14 cellular contexts compared by ENCODE assay signal in the genomic region with DNA sequence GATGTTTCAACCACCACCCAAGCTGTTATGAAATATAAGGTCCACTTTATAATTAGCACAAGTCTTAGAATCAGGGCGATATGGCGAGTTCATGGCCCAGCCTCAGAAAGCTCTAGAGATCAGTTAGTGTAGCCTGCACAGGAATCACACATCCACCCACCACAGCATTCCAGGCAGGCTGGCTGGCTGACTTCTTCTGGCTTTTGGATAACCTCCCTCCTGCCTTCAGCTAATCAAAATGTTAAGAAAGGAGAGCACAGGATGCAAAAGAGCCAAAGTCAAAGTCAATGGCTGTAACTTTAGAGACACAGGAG. TPM values are rescaled to one million over a fixed set of nuclear protein-coding genes. Genes with fewer than 3 reads are reported as not detected.
A peak's percentile ranks its signal among the peaks of the same experiment; 100 is the strongest.
DNase-seq lines count a peak whose midpoint lies in the region; ATAC-seq and TF ChIP-seq lines count a peak whose summit lies in the region.
"Had no signal": no experiment of that assay in that cellular context is flagged by ENCODE, and none has a peak within 500 bp of the region (broad histone marks: within the 10 kb centered on the region; RNA-seq: fewer than 3 reads in every experiment).

No MANE protein-coding gene starts in this region.

- H3K14ac ChIP-seq in H9 (ENCODE audit: insufficient read depth, low read length): no peak overlapping the region

- H2BK5ac ChIP-seq in H9 (ENCODE audit: insufficient read length, low read length): no peak overlapping the region

- no peak overlapping the region for H2BK20ac ChIP-seq in H9 (ENCODE audit: low read depth, low read length, poor library complexity, severe bottlenecking)

- no peak overlapping the region for H3K4me3 ChIP-seq in adrenal gland
- no peak overlapping the region for H3K4me3 ChIP-seq in iPS-20b (ENCODE audit: low read length)
- H3K4me3 ChIP-seq: SJCRH30 had no signal

- TF ChIP-seq CTCF in adrenal gland (IDR thresholded peaks at IDR 0.05) (no peak), H9 (conservative IDR thresholded peaks at IDR 0.05) (no peak)

- H3K27me3 ChIP-seq in adrenal gland (no peaks in the 10 kb centered on the region), iPS-20b (ENCODE audit: insufficient read depth, low read length) (no peaks in the 10 kb centered on the region), H9 (ENCODE audit: insufficient read depth, low read length) (no peaks in the 10 kb centered on the region)
- H3K27me3 ChIP-seq: SJCRH30 had no signal

- H2BK15ac ChIP-seq in H9 (ENCODE audit: low read depth, low read length): no peak overlapping the region

- H4K8ac ChIP-seq in H9 (replicated peaks; ENCODE audit: insufficient read length, low read depth, low read length): no peak overlapping the region

- peak overlapping the region; percentile 15; the same call in 1 of the 2 replicates for H3K9ac ChIP-seq in iPS-20b (ENCODE audit: low read depth, low read length)
- no peak overlapping the region for H3K9ac ChIP-seq in H9 (ENCODE audit: extremely low read depth, insufficient read length, low read length)
- H3K9ac ChIP-seq: KMS-11 had no signal

- H3K4me2 ChIP-seq in H9 (ENCODE audit: insufficient read depth, insufficient read length, low read length): no peak overlapping the region
- H3K4me2 ChIP-seq: KMS-11 had no signal

- no peak overlapping the region for H2AFZ ChIP-seq in H9 (ENCODE audit: low read length)

- H3K23me2 ChIP-seq in H9 (ENCODE audit: insufficient read length, low read depth, low read length, poor library complexity, severe bottlenecking): no peaks in the 10 kb centered on the region

- intact Hi-C loops in adrenal gland (cut with DNase I): no loop called here
- intact Hi-C loops in head of caudate nucleus (cut with DNase I): no loop called here

- H3K56ac ChIP-seq in H9 (ENCODE audit: insufficient read length, low read depth, low read length): no peak overlapping the region

- H4K5ac ChIP-seq in H9 (ENCODE audit: insufficient read length, low read depth, low read length): no peak overlapping the region

- ATAC-seq in stimulated activated effector memory CD8-positive, alpha-beta T cell treated with anti-CD3 and anti-CD28 coated beads, Interleukin-12 subunit alpha, Interleukin-12 subunit beta, amount 100 ng/mL, for 72 hours: no peak
- no peak for ATAC-seq in naive thymus-derived CD8-positive, alpha-beta T cell

- H3K23ac ChIP-seq in H9 (ENCODE audit: insufficient read length, low read depth, low read length): no peak overlapping the region

- DNase-seq in GM03348 (ENCODE audit: low spot score): peak; percentile 73
- DNase-seq in adrenal gland: peak in 2 of 7 donors; percentile 48 to 53
- DNase-seq in stimulated activated effector memory CD8-positive, alpha-beta T cell treated with anti-CD3 and anti-CD28 coated beads, Interleukin-12 subunit alpha, Interleukin-12 subunit beta, amount 100 ng/mL, for 72 hours (ENCODE audit: low spot score in 2 of 2): no peak
- no peak for DNase-seq in naive thymus-derived CD8-positive, alpha-beta T cell
- no peak for DNase-seq in H9
- DNase-seq in head of caudate nucleus: no peak
- DNase-seq in cortex of kidney (lab: John Stamatoyannopoulos, UW): no peak
- DNase-seq: activated CD4-positive, alpha-beta T cell treated with anti-CD3 and anti-CD28 coated beads, Interleukin-2, amount 50 U/mL, for 1 hour; amygdala; NCI-H345; SJCRH30; stimulated activated CD4-positive, alpha-beta T cell treated with anti-CD3 and anti-CD28 coated beads, Interleukin-2, amount 100 ng/mL, for 24 hours had no signal

- H4K91ac ChIP-seq in H9 (ENCODE audit: insufficient read length, low read depth, low read length): no peak overlapping the region

- H3K36me3 ChIP-seq in adrenal gland (replicated peaks in 1 of 2): peaks cover 0 to 3% of the 10 kb centered on the region in 2 donors
- H3K36me3 ChIP-seq in iPS-20b (ENCODE audit: insufficient read depth, low read depth, low read length): no peaks in the 10 kb centered on the region
- H3K36me3 ChIP-seq: SJCRH30 had no signal

- H3K4me1 ChIP-seq in adrenal gland (replicated peaks in 1 of 2) (peaks cover 55 to 85% of the 10 kb centered on the region in 2 donors), iPS-20b (ENCODE audit: insufficient read depth, low read length) (peaks cover 17% of the 10 kb centered on the region), H9 (ENCODE audit: insufficient read depth, low read length) (no peaks in the 10 kb centered on the region; the same call in 1 of the 2 replicates)

- H2BK120ac ChIP-seq in H9 (ENCODE audit: low read depth, low read length, poor library complexity, severe bottlenecking): no peak overlapping the region

- no peak overlapping the region for H2BK12ac ChIP-seq in H9 (ENCODE audit: insufficient read length, low read depth, low read length)

- 52 to 78% (median 59%) methylated on average over 2 of the region's 2 CpGs for WGBS in adrenal gland, 4 donors
- no CpG with 5 or more reads among the region's 2 CpGs for WGBS in H9 (ENCODE audit: extremely low coverage, insufficient read length, low lambda C conversion rate)

- H3K4me3 Mint-ChIP-seq in stimulated activated effector memory CD8-positive, alpha-beta T cell treated with anti-CD3 and anti-CD28 coated beads, Interleukin-12 subunit alpha, Interleukin-12 subunit beta, amount 100 ng/mL, for 72 hours: peak overlapping the region; percentile 16
- no peak overlapping the region for H3K4me3 Mint-ChIP-seq in naive thymus-derived CD8-positive, alpha-beta T cell
- no peak overlapping the region for H3K4me3 Mint-ChIP-seq in H9

- peak overlapping the region in 4 of 5 donors; percentile 73 to 100 (median 93) for H3K27ac ChIP-seq in adrenal gland
- H3K27ac ChIP-seq in iPS-20b (ENCODE audit: low read length): no peak overlapping the region
- no peak overlapping the region for H3K27ac ChIP-seq in H9 (ENCODE audit: insufficient read length, low read depth, low read length)
- H3K27ac ChIP-seq: KMS-11, SJCRH30 had no signal

- H3K4ac ChIP-seq in H9 (ENCODE audit: low read depth, low read length): no peak overlapping the region

- H4K20me1 ChIP-seq in H9 (ENCODE audit: control insufficient read depth, insufficient read depth, insufficient read length): no peaks in the 10 kb centered on the region

- H3K79me2 ChIP-seq in H9 (ENCODE audit: insufficient read depth, low read length): no peaks in the 10 kb centered on the region

- H3K18ac ChIP-seq in H9 (ENCODE audit: insufficient read length, low read depth, low read length): no peak overlapping the region

- POLR2A ChIA-PET in naive thymus-derived CD8-positive, alpha-beta T cell (lab: Charles Lee): no interaction called here

- no peaks in the 10 kb centered on the region for H3K9me3 ChIP-seq in adrenal gland (replicated peaks in 1 of 3)
- H3K9me3 ChIP-seq in iPS-20b (ENCODE audit: insufficient read depth, low read depth, low read length): no peaks in the 10 kb centered on the region
- H3K9me3 ChIP-seq in H9 (ENCODE audit: control insufficient read depth, low read depth, low read length): no peaks in the 10 kb centered on the region
- H3K9me3 ChIP-seq: SJCRH30 had no signal

- no peaks in the 10 kb centered on the region for H3K9me3 Mint-ChIP-seq in stimulated activated effector memory CD8-positive, alpha-beta T cell treated with anti-CD3 and anti-CD28 coated beads, Interleukin-12 subunit alpha, Interleukin-12 subunit beta, amount 100 ng/mL, for 72 hours
- H3K9me3 Mint-ChIP-seq in naive thymus-derived CD8-positive, alpha-beta T cell: peaks cover 0 to 2% (median 0%) of the 10 kb centered on the region in 9 donors
- no peaks in the 10 kb centered on the region for H3K9me3 Mint-ChIP-seq in H9

- no peak overlapping the region for H3T11ph ChIP-seq in H9 (ENCODE audit: low read length)

- no peak for TF ChIP-seq POLR2A in adrenal gland (IDR thresholded peaks at IDR 0.05)

- H3K4me1 Mint-ChIP-seq in stimulated activated effector memory CD8-positive, alpha-beta T cell treated with anti-CD3 and anti-CD28 coated beads, Interleukin-12 subunit alpha, Interleukin-12 subunit beta, amount 100 ng/mL, for 72 hours: peaks cover 63% of the 10 kb centered on the region
- H3K4me1 Mint-ChIP-seq in naive thymus-derived CD8-positive, alpha-beta T cell: peaks cover 23 to 86% (median 62%) of the 10 kb centered on the region in 4 donors
- H3K4me1 Mint-ChIP-seq in H9: peaks cover 21 to 27% of the 10 kb centered on the region in 2 experiments

- peak overlapping the region; percentile 44 for H3K27ac Mint-ChIP-seq in stimulated activated effector memory CD8-positive, alpha-beta T cell treated with anti-CD3 and anti-CD28 coated beads, Interleukin-12 subunit alpha, Interleukin-12 subunit beta, amount 100 ng/mL, for 72 hours
- peak overlapping the region in 2 of 10 donors; percentile 11 to 27 for H3K27ac Mint-ChIP-seq in naive thymus-derived CD8-positive, alpha-beta T cell
- no peak overlapping the region for H3K27ac Mint-ChIP-seq in H9

- peaks cover 16% of the 10 kb centered on the region for H3K36me3 Mint-ChIP-seq in stimulated activated effector memory CD8-positive, alpha-beta T cell treated with anti-CD3 and anti-CD28 coated beads, Interleukin-12 subunit alpha, Interleukin-12 subunit beta, amount 100 ng/mL, for 72 hours
- peaks cover 0 to 3% (median 0%) of the 10 kb centered on the region in 3 donors for H3K36me3 Mint-ChIP-seq in naive thymus-derived CD8-positive, alpha-beta T cell
- no peaks in the 10 kb centered on the region for H3K36me3 Mint-ChIP-seq in H9 (ENCODE audit: insufficient read depth in 1 of 3, low read depth in 3 of 3)

- H3K27me3 Mint-ChIP-seq in naive thymus-derived CD8-positive, alpha-beta T cell: no peaks in the 10 kb centered on the region
- no peaks in the 10 kb centered on the region for H3K27me3 Mint-ChIP-seq in H9 (ENCODE audit: low read depth)

- no peak overlapping the region for H2AK5ac ChIP-seq in H9 (ENCODE audit: insufficient read length, low read length)

- H3K79me1 ChIP-seq in H9 (ENCODE audit: insufficient read depth, low read depth, low read length, poor library complexity, severe bottlenecking): no peaks in the 10 kb centered on the region

RNA-seq across cellular contexts. Expression of a gene that starts 15.3 kb away (rescaled TPM):
- total RNA-seq in adrenal gland (100 to 1,000 TPM; 134 to 830 (median 180) TPM), H9 (2021) (5.5 and 6.8 TPM in 2 replicates)
- polyA plus RNA-seq in adrenal gland: 1,000 to 10,000 TPM in 1 of 3 donors, 100 to 1,000 TPM in 2; 119 to 1,158 (median 135) TPM
- 1 to 10 TPM; 4.4 to 4.8 TPM for total RNA-seq in naive thymus-derived CD8-positive, alpha-beta T cell
- polyA plus RNA-seq in naive thymus-derived CD8-positive, alpha-beta T cell: 10 to 100 TPM; 12.1 to 26.1 (median 13.7) TPM

Comparison
In these comparisons a context has a peak if more than half of its experiments do, and no peak if none do; other contexts are left out.
1. H3K27ac ChIP-seq: peak in adrenal gland (4 of 5); none in iPS-20b (single experiment) and H9 (single experiment).
2. RNA of a gene that starts 15.3 kb away (total RNA-seq): 134 to 830 TPM in adrenal gland; 5.5 to 6.8 TPM in H9 and 4.4 to 4.8 TPM in naive thymus-derived CD8-positive, alpha-beta T cell; every median in the first group is over 10 times any median in the second.